Comparison of ENCODE assay signal across 1 cellular context in the genomic region with DNA sequence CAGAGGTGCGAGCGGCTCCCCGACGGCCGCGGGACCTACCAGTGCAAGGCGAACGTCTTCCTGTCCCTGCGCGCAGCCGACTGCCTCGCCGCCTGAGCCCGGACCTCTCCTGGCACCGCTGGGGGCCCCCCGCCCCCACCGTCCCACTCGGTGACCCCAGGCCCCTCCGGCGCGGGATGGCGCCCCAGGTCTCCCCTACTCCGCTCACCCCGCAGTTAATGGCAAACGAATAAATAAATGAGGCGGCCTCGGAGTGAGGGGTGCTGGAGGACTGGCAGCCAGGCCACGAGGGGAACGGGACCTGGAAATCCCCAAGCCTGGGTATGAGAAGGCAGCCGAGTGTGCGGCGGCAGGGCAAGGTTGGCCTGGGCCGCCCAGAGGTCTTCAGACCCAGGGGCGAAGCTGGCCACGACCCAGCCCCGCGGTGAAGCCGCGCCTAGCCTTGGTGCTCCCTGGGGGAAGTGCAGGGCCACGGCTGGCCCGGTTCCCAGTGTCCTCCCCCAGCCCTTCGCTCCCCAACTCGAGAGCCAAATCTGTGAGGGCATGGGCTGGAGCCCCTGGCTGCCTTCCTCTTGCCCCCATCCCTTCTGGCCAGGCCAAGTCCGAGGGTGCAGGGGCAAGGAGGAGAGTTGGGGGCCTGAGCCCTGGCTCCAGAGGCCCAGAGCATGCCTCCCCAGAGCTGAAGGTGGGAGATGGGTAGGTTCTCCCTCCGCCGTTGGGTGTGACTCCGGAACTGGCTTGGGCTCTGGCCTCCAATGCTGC.
TF ChIP-seq lines count a peak whose summit lies in the region.

No MANE protein-coding gene starts in this region.

TF ChIP-seq in HepG2, 621 proteins besides CTCF, POLR2A, EP300 and RAD21 (continued from another document and continues in another):
- TF ChIP-seq, protein P1, sequence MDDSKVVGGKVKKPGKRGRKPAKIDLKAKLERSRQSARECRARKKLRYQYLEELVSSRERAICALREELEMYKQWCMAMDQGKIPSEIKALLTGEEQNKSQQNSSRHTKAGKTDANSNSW (CRISPR knock-in tag; IDR thresholded peaks at IDR 0.05; ENCODE audit: borderline replicate concordance), result 0 out of 2 replicates have a peak, but pooled peaks have one; percentile 16
- no peak for TF ChIP-seq GATAD1 (CRISPR knock-in tag; IDR thresholded peaks at IDR 0.05)
- TF ChIP-seq SP1 (IDR thresholded peaks at IDR 0.05), result no peak
- no peak for TF ChIP-seq SP1 (CRISPR knock-in tag; IDR thresholded peaks at IDR 0.05)
- TF ChIP-seq STAG1 (CRISPR knock-in tag; IDR thresholded peaks at IDR 0.05), result no peak
- no peak for TF ChIP-seq ZNF891 (CRISPR knock-in tag; IDR thresholded peaks at IDR 0.05)
- peak; percentile 61; the same call in 1 of the 2 replicates for TF ChIP-seq ZNF224 (CRISPR knock-in tag; IDR thresholded peaks at IDR 0.05)
- TF ChIP-seq ZNF776 (CRISPR knock-in tag; IDR thresholded peaks at IDR 0.05), result no peak
- TF ChIP-seq JARID2 (CRISPR knock-in tag; IDR thresholded peaks at IDR 0.05; ENCODE audit: insufficient replicate concordance), result no peak
- no peak for TF ChIP-seq ZNF768 (CRISPR knock-in tag; IDR thresholded peaks at IDR 0.05)
- no peak for TF ChIP-seq ZMYM4 (CRISPR knock-in tag; IDR thresholded peaks at IDR 0.05)
- TF ChIP-seq ZSCAN21 (CRISPR knock-in tag; IDR thresholded peaks at IDR 0.05; ENCODE audit: borderline replicate concordance), result 0 out of 2 replicates have a peak, but pooled peaks have one; percentile 42
- TF ChIP-seq, protein P2, sequence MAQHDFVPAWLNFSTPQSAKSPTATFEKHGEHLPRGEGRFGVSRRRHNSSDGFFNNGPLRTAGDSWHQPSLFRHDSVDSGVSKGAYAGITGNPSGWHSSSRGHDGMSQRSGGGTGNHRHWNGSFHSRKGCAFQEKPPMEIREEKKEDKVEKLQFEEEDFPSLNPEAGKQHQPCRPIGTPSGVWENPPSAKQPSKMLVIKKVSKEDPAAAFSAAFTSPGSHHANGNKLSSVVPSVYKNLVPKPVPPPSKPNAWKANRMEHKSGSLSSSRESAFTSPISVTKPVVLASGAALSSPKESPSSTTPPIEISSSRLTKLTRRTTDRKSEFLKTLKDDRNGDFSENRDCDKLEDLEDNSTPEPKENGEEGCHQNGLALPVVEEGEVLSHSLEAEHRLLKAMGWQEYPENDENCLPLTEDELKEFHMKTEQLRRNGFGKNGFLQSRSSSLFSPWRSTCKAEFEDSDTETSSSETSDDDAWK (CRISPR knock-in tag; IDR thresholded peaks at IDR 0.05), result no peak
- no peak for TF ChIP-seq MBNL3 (CRISPR knock-in tag; conservative IDR thresholded peaks at IDR 0.05)
- TF ChIP-seq, protein P3, sequence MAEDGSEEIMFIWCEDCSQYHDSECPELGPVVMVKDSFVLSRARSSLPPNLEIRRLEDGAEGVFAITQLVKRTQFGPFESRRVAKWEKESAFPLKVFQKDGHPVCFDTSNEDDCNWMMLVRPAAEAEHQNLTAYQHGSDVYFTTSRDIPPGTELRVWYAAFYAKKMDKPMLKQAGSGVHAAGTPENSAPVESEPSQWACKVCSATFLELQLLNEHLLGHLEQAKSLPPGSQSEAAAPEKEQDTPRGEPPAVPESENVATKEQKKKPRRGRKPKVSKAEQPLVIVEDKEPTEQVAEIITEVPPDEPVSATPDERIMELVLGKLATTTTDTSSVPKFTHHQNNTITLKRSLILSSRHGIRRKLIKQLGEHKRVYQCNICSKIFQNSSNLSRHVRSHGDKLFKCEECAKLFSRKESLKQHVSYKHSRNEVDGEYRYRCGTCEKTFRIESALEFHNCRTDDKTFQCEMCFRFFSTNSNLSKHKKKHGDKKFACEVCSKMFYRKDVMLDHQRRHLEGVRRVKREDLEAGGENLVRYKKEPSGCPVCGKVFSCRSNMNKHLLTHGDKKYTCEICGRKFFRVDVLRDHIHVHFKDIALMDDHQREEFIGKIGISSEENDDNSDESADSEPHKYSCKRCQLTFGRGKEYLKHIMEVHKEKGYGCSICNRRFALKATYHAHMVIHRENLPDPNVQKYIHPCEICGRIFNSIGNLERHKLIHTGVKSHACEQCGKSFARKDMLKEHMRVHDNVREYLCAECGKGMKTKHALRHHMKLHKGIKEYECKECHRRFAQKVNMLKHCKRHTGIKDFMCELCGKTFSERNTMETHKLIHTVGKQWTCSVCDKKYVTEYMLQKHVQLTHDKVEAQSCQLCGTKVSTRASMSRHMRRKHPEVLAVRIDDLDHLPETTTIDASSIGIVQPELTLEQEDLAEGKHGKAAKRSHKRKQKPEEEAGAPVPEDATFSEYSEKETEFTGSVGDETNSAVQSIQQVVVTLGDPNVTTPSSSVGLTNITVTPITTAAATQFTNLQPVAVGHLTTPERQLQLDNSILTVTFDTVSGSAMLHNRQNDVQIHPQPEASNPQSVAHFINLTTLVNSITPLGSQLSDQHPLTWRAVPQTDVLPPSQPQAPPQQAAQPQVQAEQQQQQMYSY (CRISPR knock-in tag; IDR thresholded peaks at IDR 0.05), result no peak
- TF ChIP-seq DMAP1 (CRISPR knock-in tag; IDR thresholded peaks at IDR 0.05), result no peak
- TF ChIP-seq, protein P4, sequence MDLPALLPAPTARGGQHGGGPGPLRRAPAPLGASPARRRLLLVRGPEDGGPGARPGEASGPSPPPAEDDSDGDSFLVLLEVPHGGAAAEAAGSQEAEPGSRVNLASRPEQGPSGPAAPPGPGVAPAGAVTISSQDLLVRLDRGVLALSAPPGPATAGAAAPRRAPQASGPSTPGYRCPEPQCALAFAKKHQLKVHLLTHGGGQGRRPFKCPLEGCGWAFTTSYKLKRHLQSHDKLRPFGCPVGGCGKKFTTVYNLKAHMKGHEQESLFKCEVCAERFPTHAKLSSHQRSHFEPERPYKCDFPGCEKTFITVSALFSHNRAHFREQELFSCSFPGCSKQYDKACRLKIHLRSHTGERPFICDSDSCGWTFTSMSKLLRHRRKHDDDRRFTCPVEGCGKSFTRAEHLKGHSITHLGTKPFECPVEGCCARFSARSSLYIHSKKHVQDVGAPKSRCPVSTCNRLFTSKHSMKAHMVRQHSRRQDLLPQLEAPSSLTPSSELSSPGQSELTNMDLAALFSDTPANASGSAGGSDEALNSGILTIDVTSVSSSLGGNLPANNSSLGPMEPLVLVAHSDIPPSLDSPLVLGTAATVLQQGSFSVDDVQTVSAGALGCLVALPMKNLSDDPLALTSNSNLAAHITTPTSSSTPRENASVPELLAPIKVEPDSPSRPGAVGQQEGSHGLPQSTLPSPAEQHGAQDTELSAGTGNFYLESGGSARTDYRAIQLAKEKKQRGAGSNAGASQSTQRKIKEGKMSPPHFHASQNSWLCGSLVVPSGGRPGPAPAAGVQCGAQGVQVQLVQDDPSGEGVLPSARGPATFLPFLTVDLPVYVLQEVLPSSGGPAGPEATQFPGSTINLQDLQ (CRISPR knock-in tag; IDR thresholded peaks at IDR 0.05), result no peak; the same call in 1 of the 2 replicates
- no peak for TF ChIP-seq SMAD9 (CRISPR knock-in tag; IDR thresholded peaks at IDR 0.05)
- no peak for TF ChIP-seq SRF (IDR thresholded peaks at IDR 0.05; ENCODE audit: low read depth, low read length)
- TF ChIP-seq PRMT3 (CRISPR knock-in tag; IDR thresholded peaks at IDR 0.05; ENCODE audit: borderline replicate concordance, low read depth), result no peak
- TF ChIP-seq, protein P5, sequence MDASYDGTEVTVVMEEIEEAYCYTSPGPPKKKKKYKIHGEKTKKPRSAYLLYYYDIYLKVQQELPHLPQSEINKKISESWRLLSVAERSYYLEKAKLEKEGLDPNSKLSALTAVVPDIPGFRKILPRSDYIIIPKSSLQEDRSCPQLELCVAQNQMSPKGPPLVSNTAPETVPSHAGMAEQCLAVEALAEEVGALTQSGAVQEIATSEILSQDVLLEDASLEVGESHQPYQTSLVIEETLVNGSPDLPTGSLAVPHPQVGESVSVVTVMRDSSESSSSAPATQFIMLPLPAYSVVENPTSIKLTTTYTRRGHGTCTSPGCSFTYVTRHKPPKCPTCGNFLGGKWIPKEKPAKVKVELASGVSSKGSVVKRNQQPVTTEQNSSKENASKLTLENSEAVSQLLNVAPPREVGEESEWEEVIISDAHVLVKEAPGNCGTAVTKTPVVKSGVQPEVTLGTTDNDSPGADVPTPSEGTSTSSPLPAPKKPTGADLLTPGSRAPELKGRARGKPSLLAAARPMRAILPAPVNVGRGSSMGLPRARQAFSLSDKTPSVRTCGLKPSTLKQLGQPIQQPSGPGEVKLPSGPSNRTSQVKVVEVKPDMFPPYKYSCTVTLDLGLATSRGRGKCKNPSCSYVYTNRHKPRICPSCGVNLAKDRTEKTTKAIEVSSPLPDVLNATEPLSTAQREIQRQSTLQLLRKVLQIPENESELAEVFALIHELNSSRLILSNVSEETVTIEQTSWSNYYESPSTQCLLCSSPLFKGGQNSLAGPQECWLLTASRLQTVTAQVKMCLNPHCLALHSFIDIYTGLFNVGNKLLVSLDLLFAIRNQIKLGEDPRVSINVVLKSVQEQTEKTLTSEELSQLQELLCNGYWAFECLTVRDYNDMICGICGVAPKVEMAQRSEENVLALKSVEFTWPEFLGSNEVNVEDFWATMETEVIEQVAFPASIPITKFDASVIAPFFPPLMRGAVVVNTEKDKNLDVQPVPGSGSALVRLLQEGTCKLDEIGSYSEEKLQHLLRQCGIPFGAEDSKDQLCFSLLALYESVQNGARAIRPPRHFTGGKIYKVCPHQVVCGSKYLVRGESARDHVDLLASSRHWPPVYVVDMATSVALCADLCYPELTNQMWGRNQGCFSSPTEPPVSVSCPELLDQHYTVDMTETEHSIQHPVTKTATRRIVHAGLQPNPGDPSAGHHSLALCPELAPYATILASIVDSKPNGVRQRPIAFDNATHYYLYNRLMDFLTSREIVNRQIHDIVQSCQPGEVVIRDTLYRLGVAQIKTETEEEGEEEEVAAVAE (CRISPR knock-in tag; IDR thresholded peaks at IDR 0.05; ENCODE audit: borderline replicate concordance), result no peak
- TF ChIP-seq FOXM1 (CRISPR knock-in tag; IDR thresholded peaks at IDR 0.05), result no peak
- TF ChIP-seq SRSF1 (optimal IDR thresholded peaks at IDR 0.05; ENCODE audit: low read depth, low read length), result peak; percentile 12
- no peak for TF ChIP-seq ZNF335 (CRISPR knock-in tag; IDR thresholded peaks at IDR 0.05)
- TF ChIP-seq TMF1 (CRISPR knock-in tag; IDR thresholded peaks at IDR 0.05; ENCODE audit: low read depth), result peak; percentile 41; the same call in 1 of the 2 replicates
- no peak for TF ChIP-seq GLMP (CRISPR knock-in tag; IDR thresholded peaks at IDR 0.05; ENCODE audit: borderline replicate concordance)
- no peak for TF ChIP-seq SNRNP70 (IDR thresholded peaks at IDR 0.05; ENCODE audit: low read depth, low read length)
- no peak for TF ChIP-seq ZNF678 (CRISPR knock-in tag; IDR thresholded peaks at IDR 0.05)
- TF ChIP-seq KLF13 (CRISPR knock-in tag; IDR thresholded peaks at IDR 0.05), result no peak
- TF ChIP-seq, protein P6, sequence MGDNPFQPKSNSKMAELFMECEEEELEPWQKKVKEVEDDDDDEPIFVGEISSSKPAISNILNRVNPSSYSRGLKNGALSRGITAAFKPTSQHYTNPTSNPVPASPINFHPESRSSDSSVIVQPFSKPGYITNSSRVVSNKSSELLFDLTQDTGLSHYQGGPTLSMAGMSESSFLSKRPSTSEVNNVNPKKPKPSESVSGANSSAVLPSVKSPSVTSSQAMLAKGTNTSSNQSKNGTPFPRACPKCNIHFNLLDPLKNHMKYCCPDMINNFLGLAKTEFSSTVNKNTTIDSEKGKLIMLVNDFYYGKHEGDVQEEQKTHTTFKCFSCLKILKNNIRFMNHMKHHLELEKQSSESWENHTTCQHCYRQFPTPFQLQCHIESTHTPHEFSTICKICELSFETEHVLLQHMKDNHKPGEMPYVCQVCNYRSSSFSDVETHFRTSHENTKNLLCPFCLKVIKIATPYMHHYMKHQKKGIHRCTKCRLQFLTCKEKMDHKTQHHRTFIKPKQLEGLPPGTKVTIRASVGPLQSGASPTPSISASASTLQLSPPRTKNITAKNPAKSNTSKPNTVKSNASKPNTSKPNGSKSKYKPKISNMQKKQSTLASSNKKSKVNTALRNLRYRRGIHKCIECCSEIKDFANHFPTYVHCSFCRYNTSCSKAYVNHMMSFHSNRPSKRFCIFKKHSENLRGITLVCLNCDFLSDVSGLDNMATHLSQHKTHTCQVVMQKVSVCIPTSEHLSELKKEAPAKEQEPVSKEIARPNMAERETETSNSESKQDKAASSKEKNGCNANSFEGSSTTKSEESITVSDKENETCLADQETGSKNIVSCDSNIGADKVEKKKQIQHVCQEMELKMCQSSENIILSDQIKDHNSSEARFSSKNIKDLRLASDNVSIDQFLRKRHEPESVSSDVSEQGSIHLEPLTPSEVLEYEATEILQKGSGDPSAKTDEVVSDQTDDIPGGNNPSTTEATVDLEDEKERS (CRISPR knock-in tag; IDR thresholded peaks at IDR 0.05), result no peak
- no peak for TF ChIP-seq ZNF547 (CRISPR knock-in tag; IDR thresholded peaks at IDR 0.05)
- 0 out of 2 replicates have a peak, but pooled peaks have one; percentile 28 for TF ChIP-seq ZNF205 (CRISPR knock-in tag; IDR thresholded peaks at IDR 0.05)
- TF ChIP-seq DPF2 (CRISPR knock-in tag; IDR thresholded peaks at IDR 0.05; ENCODE audit: borderline replicate concordance, low read depth), result peak; percentile 15; the same call in 1 of the 2 replicates
- TF ChIP-seq, protein P7, sequence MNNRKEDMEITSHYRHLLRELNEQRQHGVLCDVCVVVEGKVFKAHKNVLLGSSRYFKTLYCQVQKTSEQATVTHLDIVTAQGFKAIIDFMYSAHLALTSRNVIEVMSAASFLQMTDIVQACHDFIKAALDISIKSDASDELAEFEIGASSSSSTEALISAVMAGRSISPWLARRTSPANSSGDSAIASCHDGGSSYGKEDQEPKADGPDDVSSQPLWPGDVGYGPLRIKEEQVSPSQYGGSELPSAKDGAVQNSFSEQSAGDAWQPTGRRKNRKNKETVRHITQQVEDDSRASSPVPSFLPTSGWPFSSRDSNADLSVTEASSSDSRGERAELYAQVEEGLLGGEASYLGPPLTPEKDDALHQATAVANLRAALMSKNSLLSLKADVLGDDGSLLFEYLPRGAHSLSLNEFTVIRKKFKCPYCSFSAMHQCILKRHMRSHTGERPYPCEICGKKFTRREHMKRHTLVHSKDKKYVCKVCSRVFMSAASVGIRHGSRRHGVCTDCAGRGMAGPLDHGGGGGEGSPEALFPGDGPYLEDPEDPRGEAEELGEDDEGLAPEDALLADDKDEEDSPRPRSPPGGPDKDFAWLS (CRISPR knock-in tag; IDR thresholded peaks at IDR 0.05; ENCODE audit: borderline replicate concordance), result no peak
- TF ChIP-seq ATF7-NPFF (CRISPR knock-in tag; IDR thresholded peaks at IDR 0.05; ENCODE audit: low read depth), result no peak; the same call in none of the 2 replicates
